20 cellular contexts compared by ENCODE assay signal in the genomic region with DNA sequence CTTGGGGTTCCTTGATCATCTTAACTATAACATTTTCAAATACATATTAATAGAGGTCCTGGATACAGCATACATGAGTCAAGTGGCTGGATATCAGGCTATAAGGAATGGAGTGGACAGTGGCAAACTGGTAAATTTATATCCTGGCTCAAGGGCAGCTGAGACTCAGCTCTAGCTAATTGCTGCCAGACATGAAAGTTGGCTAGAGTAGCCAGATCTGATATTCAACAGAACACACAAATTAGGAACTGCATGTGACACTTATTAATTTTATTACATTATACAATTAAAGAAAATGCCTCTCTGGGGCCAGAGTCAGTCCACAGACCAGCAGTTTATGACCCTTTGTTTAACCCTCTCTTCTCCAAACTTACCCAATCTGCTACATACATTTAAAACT.
"Had no signal": no experiment of that assay in that cellular context is flagged by ENCODE, and none has a peak within 500 bp of the region (broad histone marks: within the 10 kb centered on the region; RNA-seq: fewer than 3 reads in every experiment).

No MANE protein-coding gene starts in this region.

- H3K36me3 ChIP-seq: gastrocnemius medialis, heart left ventricle, right lobe of liver, suprapubic skin, vagina had no signal

- FAIRE-seq: kidney, small intestine had no signal

- H3K4me3 ChIP-seq: dorsolateral prefrontal cortex, gastrocnemius medialis, heart left ventricle, hepatocyte, lung, mucosa of descending colon, right lobe of liver, suprapubic skin, vagina had no signal

- DNase-seq: dorsolateral prefrontal cortex; effector CD4-positive, alpha-beta T cell; foreskin fibroblast; gastrocnemius medialis; heart left ventricle; kidney; mucosa of descending colon; naive B cell; right lobe of liver; small intestine; stimulated activated CD4-positive, alpha-beta T cell treated with anti-CD3 and anti-CD28 coated beads, Interleukin-15, amount 100 ng/mL, for 24 hours; stimulated activated CD4-positive, alpha-beta T cell treated with anti-CD3 and anti-CD28 coated beads, Interleukin-2, amount 100 ng/mL, for 48 hours; stimulated activated naive CD4-positive, alpha-beta T cell; stimulated activated naive CD8-positive, alpha-beta T cell treated with anti-CD3 and anti-CD28 coated beads, Interleukin-15, amount 100 ng/mL, for 72 hours; trophoblast cell had no signal

- H3K27me3 ChIP-seq: dorsolateral prefrontal cortex, gastrocnemius medialis, heart left ventricle, hepatocyte, right lobe of liver, suprapubic skin, vagina had no signal

- H3K4me1 ChIP-seq: gastrocnemius medialis, heart left ventricle, parathyroid adenoma, right lobe of liver, suprapubic skin, vagina had no signal

- H3K9ac ChIP-seq: parathyroid adenoma had no signal

- H3K9me3 ChIP-seq: gastrocnemius medialis, right lobe of liver, suprapubic skin, vagina had no signal
